In genomic region chr6:94651239-94651638, GRCh38 we compare ENCODE assay signal across 21 cellular contexts.
"Had no signal": no experiment of that assay in that cellular context is flagged by ENCODE, and none has a peak within 500 bp of the region (broad histone marks: within the 10 kb centered on the region; RNA-seq: fewer than 3 reads in every experiment).

No MANE protein-coding gene starts in this region.

- H3K9ac ChIP-seq: KMS-11, SK-N-SH had no signal

- H3K9me3 ChIP-seq: SK-N-SH had no signal

- DNase-seq: IMR-90, Kasumi-1, MM.1S, NCI-H1092 treated with DMSO at 0.1 percent for 48 hours, NCI-H1436, NCI-H1694 treated with DMSO at 0.1 percent for 48 hours, NCI-H2029, NCI-H2081 treated with DMSO at 0.1 percent for 48 hours, NCI-H2171, NCI-H226, NCI-H446, NCI-H510A, NCI-H524 treated with DMSO at 0.1 percent for 48 hours, NCI-H774, Right ventricle myocardium superior, RPMI8226, SIG-M5, SK-N-SH, T-helper 1 cell had no signal

- H3K27ac ChIP-seq: KMS-11 had no signal

- FAIRE-seq: RCC 7860 had no signal

- H3K4me2 ChIP-seq: KMS-11, SK-N-SH had no signal
